ENCODE assay signal across 11 cellular contexts in genomic region chr1:110136911-110137310, GRCh38. TPM values are rescaled to one million over a fixed set of nuclear protein-coding genes. Genes with fewer than 3 reads are reported as not detected.
A peak's percentile ranks its signal among the peaks of the same experiment; 100 is the strongest.
DNase-seq lines count a peak whose midpoint lies in the region; ATAC-seq, FAIRE-seq and TF ChIP-seq lines count a peak whose summit lies in the region.
"Had no signal": no experiment of that assay in that cellular context is flagged by ENCODE, and none has a peak within 500 bp of the region (broad histone marks: within the 10 kb centered on the region; RNA-seq: fewer than 3 reads in every experiment).

No MANE protein-coding gene starts in this region.

- H3K9me3 Mint-ChIP-seq in activated CD4-positive, alpha-beta T cell treated with anti-CD3 and anti-CD28 coated beads for 36 hours (ENCODE audit: low read depth), result no peaks in the 10 kb centered on the region
- H3K9me3 Mint-ChIP-seq: activated T-cell treated with anti-CD3 and anti-CD28 coated beads, Interleukin-2, amount 50 U/mL, for 4 hours had no signal

- no peaks in the 10 kb centered on the region for H3K36me3 Mint-ChIP-seq in activated CD4-positive, alpha-beta T cell treated with anti-CD3 and anti-CD28 coated beads for 36 hours (ENCODE audit: low read depth)

- no peak overlapping the region for H3K4me3 Mint-ChIP-seq in activated CD4-positive, alpha-beta T cell treated with anti-CD3 and anti-CD28 coated beads for 36 hours
- H3K4me3 Mint-ChIP-seq: activated T-cell treated with anti-CD3 and anti-CD28 coated beads, Interleukin-2, amount 50 U/mL, for 4 hours had no signal

- peak; percentile 53 for ATAC-seq in activated CD4-positive, alpha-beta T cell treated with anti-CD3 and anti-CD28 coated beads for 36 hours
- no peak for ATAC-seq in HG03457 (IDR thresholded peaks at IDR 0.05; ENCODE audit: unreplicated experiment)

- no peak overlapping the region for H3K9ac ChIP-seq in kidney (ENCODE audit: low read length in 2 of 2)

- H3K4me1 ChIP-seq in kidney (ENCODE audit: control insufficient read depth in 1 of 2, insufficient read depth in 1 of 2, low read depth in 1 of 2, low read length in 2 of 2) (no peaks in the 10 kb centered on the region), thyroid gland (no peaks in the 10 kb centered on the region)

- DNase-seq in activated CD4-positive, alpha-beta T cell treated with anti-CD3 and anti-CD28 coated beads for 36 hours, result peak; percentile 68
- no peak for DNase-seq in activated CD4-positive, alpha-beta T cell treated with anti-CD3 and anti-CD28 coated beads for 4 hours
- DNase-seq in NCI-H510A treated with DMSO at 0.1 percent for 48 hours (lab: John Stamatoyannopoulos, UW) (peak; percentile 83), cerebellum (ENCODE audit: low spot score) (peak; percentile 95), retina (peak; percentile 77), kidney (no peak), thyroid gland (no peak)
- DNase-seq: activated T-cell treated with anti-CD3 and anti-CD28 coated beads, Interleukin-2, amount 50 U/mL, for 4 hours had no signal

- FAIRE-seq in kidney (lab: Jason Lieb, UNC), result no peak
- FAIRE-seq: A204.1 had no signal

- POLR2A ChIA-PET in activated CD4-positive, alpha-beta T cell treated with anti-CD3 and anti-CD28 coated beads for 36 hours (lab: Charles Lee), result no interaction called here

- intact Hi-C loops in activated CD4-positive, alpha-beta T cell treated with anti-CD3 and anti-CD28 coated beads for 36 hours (cut with DNase I, micrococcal nuclease), result no loop called here
- intact Hi-C loops in kidney (cut with DNase I), result no loop called here
- intact Hi-C loops in thyroid gland (cut with DNase I), result no loop called here

- H3K9me3 ChIP-seq in kidney (ENCODE audit: control insufficient read depth in 1 of 2, low read length in 2 of 2) (no peaks in the 10 kb centered on the region), thyroid gland (no peaks in the 10 kb centered on the region)

- WGBS in thyroid gland, 2 donors, result 1 to 2% methylated on average over 7 of the region's 7 CpGs

- H3K27me3 Mint-ChIP-seq in activated CD4-positive, alpha-beta T cell treated with anti-CD3 and anti-CD28 coated beads for 36 hours, result peaks cover 29% of the 10 kb centered on the region

- H3K4me3 ChIP-seq in kidney (ENCODE audit: low read length in 2 of 2) (no peak overlapping the region), thyroid gland (replicated peaks in 1 of 3) (no peak overlapping the region)

- TF ChIP-seq POLR2A in thyroid gland (IDR thresholded peaks at IDR 0.05), result no peak

- H3K27me3 ChIP-seq in thyroid gland, result no peaks in the 10 kb centered on the region

- TF ChIP-seq CTCF in kidney (IDR thresholded peaks at IDR 0.05; ENCODE audit: borderline replicate concordance, extremely low read depth, insufficient read depth), result no peak
- TF ChIP-seq CTCF in thyroid gland (IDR thresholded peaks at IDR 0.05), result no peak

- CTCF ChIA-PET in activated CD4-positive, alpha-beta T cell treated with anti-CD3 and anti-CD28 coated beads for 36 hours (lab: Charles Lee), result interaction anchor here (1.0 kb wide), 1 partner anchor 21 kb away, joined by 7 read pairs; no protein-coding TSS in a partner anchor

- H3K27ac Mint-ChIP-seq in activated CD4-positive, alpha-beta T cell treated with anti-CD3 and anti-CD28 coated beads for 36 hours, result no peak overlapping the region

- H3K27ac ChIP-seq in kidney (ENCODE audit: low read depth in 2 of 2, low read length in 2 of 2), result no peak overlapping the region
- no peak overlapping the region for H3K27ac ChIP-seq in thyroid gland

- H3K36me3 ChIP-seq in kidney (ENCODE audit: control insufficient read depth in 1 of 2, insufficient read depth in 2 of 2, low read length in 2 of 2) (no peaks in the 10 kb centered on the region), thyroid gland (no peaks in the 10 kb centered on the region)

- peaks cover 12% of the 10 kb centered on the region for H3K4me1 Mint-ChIP-seq in activated CD4-positive, alpha-beta T cell treated with anti-CD3 and anti-CD28 coated beads for 36 hours

RNA-seq across cellular contexts. Expression of gene SLC6A17, which starts 13.4 kb away (rescaled TPM):
- total RNA-seq in activated CD4-positive, alpha-beta T cell treated with anti-CD3 and anti-CD28 coated beads for 36 hours, result under 1 TPM; 0.07 TPM
- total RNA-seq in cerebellum (11.5 TPM), kidney (2.3 TPM), thyroid gland (under 1 TPM; under 0.01 to 0.49 (median 0.18) TPM)
- 1.7 TPM for polyA plus RNA-seq in kidney (ENCODE audit: insufficient read depth, low read depth, low replicate concordance)

RNA-seq across cellular contexts. Expression of gene UBL4B, which starts 24.7 kb away (rescaled TPM):
- total RNA-seq in activated CD4-positive, alpha-beta T cell treated with anti-CD3 and anti-CD28 coated beads for 36 hours, result not detected
- total RNA-seq in cerebellum, result not detected
- not detected for total RNA-seq in kidney
- not detected for polyA plus RNA-seq in kidney (ENCODE audit: insufficient read depth, low read depth, low replicate concordance)
- under 1 TPM in 1 of 4 donors, not detected in 3; 0.27 TPM for total RNA-seq in thyroid gland
- total RNA-seq: activated T-cell treated with anti-CD3 and anti-CD28 coated beads, Interleukin-2, amount 50 U/mL, for 4 hours; glomerular endothelial cell had no signal

Comparison
In these comparisons a context has a peak if more than half of its experiments do, and no peak if none do; other contexts are left out.
1. DNase-seq: peak in activated CD4-positive, alpha-beta T cell treated with anti-CD3 and anti-CD28 coated beads for 36 hours (single experiment), NCI-H510A treated with DMSO at 0.1 percent for 48 hours (single experiment), cerebellum (single experiment) and retina (single experiment); none in activated CD4-positive, alpha-beta T cell treated with anti-CD3 and anti-CD28 coated beads for 4 hours (0 of 2), kidney (single experiment) and thyroid gland (0 of 2).